ENCODE assay signal across 8 cellular contexts in genomic region chr3:84547971-84548970, GRCh38.
DNase-seq lines count a peak whose midpoint lies in the region; ATAC-seq, FAIRE-seq and TF ChIP-seq lines count a peak whose summit lies in the region.

No MANE protein-coding gene starts in this region.

- H3K36me3 Mint-ChIP-seq in activated CD8-positive, alpha-beta T cell treated with anti-CD3 and anti-CD28 coated beads for 36 hours (ENCODE audit: low read depth) = no peaks in the 10 kb centered on the region
- no peaks in the 10 kb centered on the region for H3K36me3 Mint-ChIP-seq in activated CD8-positive, alpha-beta T cell treated with anti-CD3 and anti-CD28 coated beads, Interleukin-2, amount 10 ng/mL, durations not matched to agents 7 days and 5 days (ENCODE audit: low read depth)
- H3K36me3 Mint-ChIP-seq in T-cell = no peaks in the 10 kb centered on the region

- no peaks in the 10 kb centered on the region for H3K36me3 ChIP-seq in GM12878 (ENCODE audit: control insufficient read depth in 2 of 2, insufficient read depth in 2 of 2, low read length in 1 of 2)

- TF ChIP-seq EP300 in GM12878 (IDR thresholded peaks at IDR 0.05; ENCODE audit: borderline replicate concordance in 1 of 2, control insufficient read depth in 1 of 2, low read depth in 2 of 2, low read length in 2 of 2) = no peak

- no peaks in the 10 kb centered on the region for H3K9me3 ChIP-seq in GM12878 (replicated peaks; ENCODE audit: control insufficient read depth, insufficient read depth, low read length)

- ATAC-seq in activated CD8-positive, alpha-beta T cell treated with anti-CD3 and anti-CD28 coated beads for 36 hours = peak; percentile 39
- no peak for ATAC-seq in activated CD8-positive, alpha-beta T cell treated with anti-CD3 and anti-CD28 coated beads, Interleukin-2, amount 10 ng/mL, durations not matched to agents 7 days and 5 days
- ATAC-seq in HG02938 (IDR thresholded peaks at IDR 0.05; ENCODE audit: unreplicated experiment) (peak; percentile 91), GM12878 (peak; percentile 99), left colon (peak; percentile 68), T-cell (replicated peaks in 1 of 4) (no peak)

- DNase-seq in activated CD8-positive, alpha-beta T cell treated with anti-CD3 and anti-CD28 coated beads for 36 hours = no peak
- DNase-seq in activated CD8-positive, alpha-beta T cell treated with anti-CD3 and anti-CD28 coated beads, Interleukin-2, amount 10 ng/mL, durations not matched to agents 7 days and 5 days = no peak
- peak; percentile 90 for DNase-seq in NCI-H146 (lab: John Stamatoyannopoulos, UW)
- DNase-seq in GM12878 (ENCODE audit: low read depth, low spot score) = no peak
- no peak for DNase-seq in left colon
- no peak for DNase-seq in mesenteric fat pad (ENCODE audit: low spot score)
- no peak for DNase-seq in T-cell

- no peak overlapping the region for H3K27ac Mint-ChIP-seq in activated CD8-positive, alpha-beta T cell treated with anti-CD3 and anti-CD28 coated beads for 36 hours
- H3K27ac Mint-ChIP-seq in activated CD8-positive, alpha-beta T cell treated with anti-CD3 and anti-CD28 coated beads, Interleukin-2, amount 10 ng/mL, durations not matched to agents 7 days and 5 days = no peak overlapping the region
- no peak overlapping the region for H3K27ac Mint-ChIP-seq in T-cell

- H3K4me3 ChIP-seq in GM12878 = no peak overlapping the region

- RAD21 ChIA-PET in GM12878 (lab: Charles Lee; ENCODE audit: unreplicated experiment) = interaction anchor here (0.6 to 3.3 kb wide), 12 partner anchors 12 to 1028 kb away, joined by 3 to 35 read pairs (median 3); no protein-coding TSS in a partner anchor

- SMC1A ChIA-PET in GM12878 (lab: Charles Lee; ENCODE audit: uncharacterized antibody, unreplicated experiment) = interaction anchor here (0.7 to 4.1 kb wide), 22 partner anchors 9 to 1036 kb away, joined by 3 to 52 read pairs (median 4); no protein-coding TSS in a partner anchor

- no peaks in the 10 kb centered on the region for H3K4me1 ChIP-seq in GM12878 (ENCODE audit: control insufficient read depth, insufficient read depth, low read length)

- no peak overlapping the region for H2AFZ ChIP-seq in GM12878 (ENCODE audit: control insufficient read depth, low read depth, low read length)

- no peak for FAIRE-seq in GM12878 (lab: Jason Lieb, UNC)

- in situ Hi-C loops in GM12878 (cut with MboI) = loop anchor here (5.0 kb wide), 2 partner anchors 809 to 1024 kb away; no protein-coding TSS in a partner anchor

- H3K27ac ChIP-seq in GM12878 (ENCODE audit: control insufficient read depth, insufficient read depth) = no peak overlapping the region

- no peaks in the 10 kb centered on the region for H4K20me1 ChIP-seq in GM12878 (ENCODE audit: control insufficient read depth, insufficient read depth)

- TF ChIP-seq POLR2A in GM12878 (IDR thresholded peaks at IDR 0.05; ENCODE audit: low read depth, low read length) = no peak

- no peaks in the 10 kb centered on the region for H3K79me2 ChIP-seq in GM12878 (ENCODE audit: control insufficient read depth, insufficient read depth, low read length)

- H3K27me3 Mint-ChIP-seq in activated CD8-positive, alpha-beta T cell treated with anti-CD3 and anti-CD28 coated beads for 36 hours = no peaks in the 10 kb centered on the region
- no peaks in the 10 kb centered on the region for H3K27me3 Mint-ChIP-seq in activated CD8-positive, alpha-beta T cell treated with anti-CD3 and anti-CD28 coated beads, Interleukin-2, amount 10 ng/mL, durations not matched to agents 7 days and 5 days (ENCODE audit: low read depth)
- no peaks in the 10 kb centered on the region for H3K27me3 Mint-ChIP-seq in T-cell

- no peak overlapping the region for H3K4me3 Mint-ChIP-seq in activated CD8-positive, alpha-beta T cell treated with anti-CD3 and anti-CD28 coated beads for 36 hours
- no peak overlapping the region for H3K4me3 Mint-ChIP-seq in activated CD8-positive, alpha-beta T cell treated with anti-CD3 and anti-CD28 coated beads, Interleukin-2, amount 10 ng/mL, durations not matched to agents 7 days and 5 days
- H3K4me3 Mint-ChIP-seq in T-cell = no peak overlapping the region

- POLR2A ChIA-PET in activated CD8-positive, alpha-beta T cell treated with anti-CD3 and anti-CD28 coated beads for 36 hours (lab: Charles Lee) = no interaction called here
- POLR2A ChIA-PET in activated CD8-positive, alpha-beta T cell treated with anti-CD3 and anti-CD28 coated beads, Interleukin-2, amount 10 ng/mL, durations not matched to agents 7 days and 5 days (lab: Charles Lee) = no interaction called here
- POLR2A ChIA-PET in GM12878 (lab: Charles Lee) (no interaction called here), T-cell (lab: Charles Lee) (no interaction called here)

- 50% methylated on average over 20 of the region's 23 CpGs for WGBS in GM12878 (ENCODE audit: insufficient coverage, insufficient replicate concordance, low lambda C conversion rate, missing lambda C conversion rate)

- peak; percentile 59 for TF ChIP-seq RAD21 in GM12878 (IDR thresholded peaks at IDR 0.05; ENCODE audit: insufficient read depth, low read depth, low read length)

- H3K4me2 ChIP-seq in GM12878 (ENCODE audit: control insufficient read depth, insufficient read depth) = no peak overlapping the region

- no peaks in the 10 kb centered on the region for H3K4me1 Mint-ChIP-seq in activated CD8-positive, alpha-beta T cell treated with anti-CD3 and anti-CD28 coated beads for 36 hours (ENCODE audit: low read depth)
- H3K4me1 Mint-ChIP-seq in activated CD8-positive, alpha-beta T cell treated with anti-CD3 and anti-CD28 coated beads, Interleukin-2, amount 10 ng/mL, durations not matched to agents 7 days and 5 days (ENCODE audit: low read depth) = no peaks in the 10 kb centered on the region
- H3K4me1 Mint-ChIP-seq in T-cell = no peaks in the 10 kb centered on the region

- peaks cover 5% of the 10 kb centered on the region for H3K9me3 Mint-ChIP-seq in activated CD8-positive, alpha-beta T cell treated with anti-CD3 and anti-CD28 coated beads for 36 hours
- H3K9me3 Mint-ChIP-seq in activated CD8-positive, alpha-beta T cell treated with anti-CD3 and anti-CD28 coated beads, Interleukin-2, amount 10 ng/mL, durations not matched to agents 7 days and 5 days (ENCODE audit: insufficient read depth) = no peaks in the 10 kb centered on the region
- H3K9me3 Mint-ChIP-seq in T-cell = peaks cover 3 to 29% (median 14%) of the 10 kb centered on the region in 3 donors

- no peaks in the 10 kb centered on the region for H3K27me3 ChIP-seq in GM12878 (replicated peaks in 1 of 2; ENCODE audit: control insufficient read depth in 2 of 2, insufficient read depth in 2 of 2, low read length in 1 of 2)

- CTCF ChIA-PET in activated CD8-positive, alpha-beta T cell treated with anti-CD3 and anti-CD28 coated beads for 36 hours (lab: Charles Lee) = interaction anchor here (0.6 to 1.6 kb wide), 5 partner anchors 9 to 1019 kb away, joined by 3 to 5 read pairs (median 3); no protein-coding TSS in a partner anchor
- CTCF ChIA-PET in activated CD8-positive, alpha-beta T cell treated with anti-CD3 and anti-CD28 coated beads, Interleukin-2, amount 10 ng/mL, durations not matched to agents 7 days and 5 days (lab: Charles Lee) = interaction anchor here (0.8 kb wide), 1 partner anchor 9 kb away, joined by 5 read pairs; no protein-coding TSS in a partner anchor
- CTCF ChIA-PET in GM12878 (lab: Yijun Ruan, JAX) = interaction anchor here (0.6 to 3.8 kb wide), 35 partner anchors 9 to 1038 kb away, joined by 3 to 80 read pairs (median 3); no protein-coding TSS in a partner anchor
- CTCF ChIA-PET in T-cell (lab: Charles Lee) = no interaction called here

- intact Hi-C loops in activated CD8-positive, alpha-beta T cell treated with anti-CD3 and anti-CD28 coated beads for 36 hours (cut with micrococcal nuclease) = loop anchor here (5.0 kb wide), 1 partner anchor 1029 kb away; no protein-coding TSS in a partner anchor
- intact Hi-C loops in GM12878 (cut with micrococcal nuclease; ENCODE audit: unreplicated experiment) = loop anchor here (1.0 to 2.0 kb wide), 4 partner anchors 225 to 1028 kb away; no protein-coding TSS in a partner anchor
- intact Hi-C loops in left colon (cut with DNase I, micrococcal nuclease) = loop anchor here in 1 of 2 donors (5.0 kb wide), 1 partner anchor 1029 kb away; no protein-coding TSS in a partner anchor

- BruUV-seq in GM12878 (replicated peaks; lab: Mats Ljungman, UMichigan) = no TSS peak

- H3K9ac ChIP-seq in GM12878 (ENCODE audit: control insufficient read depth, insufficient read depth, low read length) = no peak overlapping the region

- TF ChIP-seq CTCF in activated CD8-positive, alpha-beta T cell treated with anti-CD3 and anti-CD28 coated beads for 36 hours (IDR thresholded peaks at IDR 0.05) = peak; percentile 55
- peak; percentile 48 to 58 (median 49); a peak in 5 of 6 replicates for TF ChIP-seq CTCF in GM12878 (IDR thresholded peaks at IDR 0.05 in 2 of 3, conservative IDR thresholded peaks at IDR 0.05 in 1 of 3; ENCODE audit: control insufficient read depth in 2 of 3, extremely low read depth in 1 of 3, insufficient read depth in 1 of 3, low read depth in 3 of 3, low read length in 3 of 3)

TF ChIP-seq in GM12878, 131 proteins besides CTCF, POLR2A, EP300 and RAD21:
- TF ChIP-seq PKNOX1 (IDR thresholded peaks at IDR 0.05) (no peak), SMC3 (IDR thresholded peaks at IDR 0.05; ENCODE audit: borderline replicate concordance, low read length) (peak; percentile 70; the same call in 1 of the 2 replicates), IRF3 (IDR thresholded peaks at IDR 0.05) (no peak)

Comparison
In these comparisons a context has a peak if more than half of its experiments do, and no peak if none do; other contexts are left out.
1. ATAC-seq: peak in activated CD8-positive, alpha-beta T cell treated with anti-CD3 and anti-CD28 coated beads for 36 hours (single experiment), HG02938 (single experiment), GM12878 (single experiment) and left colon (single experiment); none in activated CD8-positive, alpha-beta T cell treated with anti-CD3 and anti-CD28 coated beads, Interleukin-2, amount 10 ng/mL, durations not matched to agents 7 days and 5 days (single experiment) and T-cell (0 of 4).
2. CTCF ChIA-PET loops: an anchor here in activated CD8-positive, alpha-beta T cell treated with anti-CD3 and anti-CD28 coated beads for 36 hours (0.6 to 1.6 kb wide), activated CD8-positive, alpha-beta T cell treated with anti-CD3 and anti-CD28 coated beads, Interleukin-2, amount 10 ng/mL, durations not matched to agents 7 days and 5 days (0.8 kb wide) and GM12878 (0.6 to 3.8 kb wide); none called in T-cell.